ENCODE assay signal across 8 cellular contexts in genomic region chr10:73590881-73591577, GRCh38. TPM values are rescaled to one million over a fixed set of nuclear protein-coding genes. Genes with fewer than 3 reads are reported as not detected.
A peak's percentile ranks its signal among the peaks of the same experiment; 100 is the strongest.
DNase-seq lines count a peak whose midpoint lies in the region; ATAC-seq and TF ChIP-seq lines count a peak whose summit lies in the region.

TSS of gene USP54 (minus strand) at chr10:73591342. CDS start at chr10:73575658, 15,684 bp downstream.

- H3K9ac ChIP-seq in HCT116 (ENCODE audit: low read length) = peak within 1 kb of the TSS; percentile 36

- peak within 1 kb of the TSS; percentile 58 for H3K27ac Mint-ChIP-seq in activated CD8-positive, alpha-beta T cell treated with anti-CD3 and anti-CD28 coated beads, Interleukin-2, amount 10 ng/mL, durations not matched to agents 7 days and 5 days
- H3K27ac Mint-ChIP-seq in neural crest cell (ENCODE audit: unreplicated experiment) = peak within 1 kb of the TSS; percentile 98

- peaks cover 14 to 23% of the 10 kb centered on the region in 2 experiments; a peak in 3 of 4 replicates for H3K4me1 ChIP-seq in HCT116 (ENCODE audit: control insufficient read depth in 1 of 2, insufficient read depth in 2 of 2, low read length in 2 of 2)
- H3K4me1 ChIP-seq in gastroesophageal sphincter = peaks cover 0 to 23% (median 3%) of the 10 kb centered on the region in 3 donors

- no peaks in the 10 kb centered on the region for H3K9me3 Mint-ChIP-seq in activated CD8-positive, alpha-beta T cell treated with anti-CD3 and anti-CD28 coated beads, Interleukin-2, amount 10 ng/mL, durations not matched to agents 7 days and 5 days (ENCODE audit: insufficient read depth)
- H3K9me3 Mint-ChIP-seq in neural crest cell = no peaks in the 10 kb centered on the region

- H3K79me2 ChIP-seq in HCT116 (ENCODE audit: insufficient read depth, low read length) = no peaks in the 10 kb centered on the region

- H3K36me3 Mint-ChIP-seq in activated CD8-positive, alpha-beta T cell treated with anti-CD3 and anti-CD28 coated beads, Interleukin-2, amount 10 ng/mL, durations not matched to agents 7 days and 5 days (ENCODE audit: low read depth) = peaks cover 1% of the 10 kb centered on the region
- H3K36me3 Mint-ChIP-seq in neural crest cell (ENCODE audit: low read depth) = peaks cover 3% of the 10 kb centered on the region

- no peak for TF ChIP-seq EP300 in gastroesophageal sphincter (IDR thresholded peaks at IDR 0.05)

- H3K27ac ChIP-seq in HCT116 (ENCODE audit: low read depth, low read length) = peak within 1 kb of the TSS; percentile 14
- peak within 1 kb of the TSS in 3 of 4 donors; percentile 4 to 40 (median 25) for H3K27ac ChIP-seq in gastroesophageal sphincter

- CTCF ChIA-PET in HCT116 (lab: Charles Lee) = interaction anchor here (1.9 kb wide), 1 partner anchor 11 kb away, joined by 6 read pairs; no protein-coding TSS in a partner anchor
- CTCF ChIA-PET in activated CD8-positive, alpha-beta T cell treated with anti-CD3 and anti-CD28 coated beads, Interleukin-2, amount 10 ng/mL, durations not matched to agents 7 days and 5 days (lab: Charles Lee) = interaction anchor here (0.8 to 3.1 kb wide), 7 partner anchors 10 to 159 kb away, joined by 3 to 19 read pairs (median 4); no protein-coding TSS in a partner anchor

- no peaks in the 10 kb centered on the region for H3K27me3 Mint-ChIP-seq in activated CD8-positive, alpha-beta T cell treated with anti-CD3 and anti-CD28 coated beads, Interleukin-2, amount 10 ng/mL, durations not matched to agents 7 days and 5 days (ENCODE audit: low read depth)
- H3K27me3 Mint-ChIP-seq in neural crest cell (ENCODE audit: low read depth) = no peaks in the 10 kb centered on the region

- H3K9me3 ChIP-seq in HCT116 (ENCODE audit: control insufficient read depth in 1 of 2, insufficient read depth in 1 of 2, low read depth in 1 of 2, low read length in 2 of 2) (no peaks in the 10 kb centered on the region; a peak in 1 of 4 replicates), gastroesophageal sphincter (no peaks in the 10 kb centered on the region)

- BruUV-seq in HCT116 (replicated peaks; lab: Mats Ljungman, UMichigan) = TSS peak; percentile 35

- ATAC-seq in HCT116 (peak; percentile 86), gastroesophageal sphincter (peak; percentile 52), GM18873 (IDR thresholded peaks at IDR 0.05; ENCODE audit: low FRiP score, unreplicated experiment) (no peak)
- peak; percentile 84 for ATAC-seq in activated CD8-positive, alpha-beta T cell treated with anti-CD3 and anti-CD28 coated beads, Interleukin-2, amount 10 ng/mL, durations not matched to agents 7 days and 5 days

- H3K4me1 Mint-ChIP-seq in activated CD8-positive, alpha-beta T cell treated with anti-CD3 and anti-CD28 coated beads, Interleukin-2, amount 10 ng/mL, durations not matched to agents 7 days and 5 days (ENCODE audit: low read depth) = peaks cover 18% of the 10 kb centered on the region
- H3K4me1 Mint-ChIP-seq in neural crest cell = peaks cover 42% of the 10 kb centered on the region

- no peaks in the 10 kb centered on the region for H3K36me3 ChIP-seq in HCT116 (ENCODE audit: control insufficient read depth in 1 of 2, insufficient read depth in 2 of 2, low read length in 2 of 2)
- H3K36me3 ChIP-seq in gastroesophageal sphincter = no peaks in the 10 kb centered on the region

- POLR2A ChIA-PET in HCT116 (lab: Charles Lee) = no interaction called here
- POLR2A ChIA-PET in activated CD8-positive, alpha-beta T cell treated with anti-CD3 and anti-CD28 coated beads, Interleukin-2, amount 10 ng/mL, durations not matched to agents 7 days and 5 days (lab: Charles Lee) = interaction anchor here (0.6 to 1.4 kb wide), 2 partner anchors 25 to 35 kb away, joined by 4 to 5 read pairs; no protein-coding TSS in a partner anchor

- no peak for TF ChIP-seq CTCF in HCT116 (IDR thresholded peaks at IDR 0.05 in 2 of 3, conservative IDR thresholded peaks at IDR 0.05 in 1 of 3; ENCODE audit: borderline replicate concordance in 1 of 3, insufficient read depth in 1 of 3, low read depth in 2 of 3, low read length in 2 of 3)
- TF ChIP-seq CTCF in gastroesophageal sphincter (IDR thresholded peaks at IDR 0.05) = no peak
- no peak for TF ChIP-seq CTCF in neural crest cell (conservative IDR thresholded peaks at IDR 0.05)

- WGBS in gastroesophageal sphincter (ENCODE audit: low coverage in 1 of 2), 2 donors = 48 to 53% methylated on average over 2 to 4 of the region's 4 CpGs

- no peaks in the 10 kb centered on the region for H4K20me1 ChIP-seq in HCT116 (ENCODE audit: insufficient read depth)

- H3K27me3 ChIP-seq in HCT116 (ENCODE audit: insufficient read depth, low read length) (no peaks in the 10 kb centered on the region), gastroesophageal sphincter (no peaks in the 10 kb centered on the region)

- H3K4me3 ChIP-seq in HCT116 (replicated peaks in 1 of 2; ENCODE audit: low read depth in 1 of 2, low read length in 2 of 2) (peak within 1 kb of the TSS in 1 of 2 experiments; percentile 28; a peak in 2 of 4 replicates), gastroesophageal sphincter (no peak within 1 kb of the TSS)

- H2AFZ ChIP-seq in HCT116 (ENCODE audit: low read depth, low read length, poor library complexity, severe bottlenecking) = peak within 1 kb of the TSS; percentile 20

- DNase-seq in AG20443 (ENCODE audit: low spot score) = peak; percentile 77
- peak; percentile 32 for DNase-seq in HCT116 (ENCODE audit: low read depth, low spot score)
- DNase-seq in activated CD8-positive, alpha-beta T cell treated with anti-CD3 and anti-CD28 coated beads, Interleukin-2, amount 10 ng/mL, durations not matched to agents 7 days and 5 days = peak; percentile 30
- no peak for DNase-seq in neural crest cell (ENCODE audit: low read depth, low spot score)
- no peak for DNase-seq in RPMI8226
- no peak for DNase-seq in SHP77 treated with DMSO at 0.1 percent for 48 hours (lab: John Stamatoyannopoulos, UW)

- peak within 1 kb of the TSS; percentile 68 for H3K4me2 ChIP-seq in HCT116 (ENCODE audit: low read length)

- H3K4me3 Mint-ChIP-seq in activated CD8-positive, alpha-beta T cell treated with anti-CD3 and anti-CD28 coated beads, Interleukin-2, amount 10 ng/mL, durations not matched to agents 7 days and 5 days = peak within 1 kb of the TSS; percentile 39
- H3K4me3 Mint-ChIP-seq in neural crest cell = peak within 1 kb of the TSS; percentile 68

- RAD21 ChIA-PET in HCT116 (lab: Charles Lee; ENCODE audit: low non-redundant PET in 1 of 2, low total read pairs in 2 of 2, uncharacterized antibody in 2 of 2, unreplicated experiment in 2 of 2) = no interaction called here

- intact Hi-C loops in HCT116 (cut with micrococcal nuclease) = no loop called here

- no peaks in the 10 kb centered on the region for H3K9me2 ChIP-seq in HCT116 (ENCODE audit: insufficient read depth)

- TF ChIP-seq POLR2A in HCT116 (IDR thresholded peaks at IDR 0.05; ENCODE audit: borderline replicate concordance, extremely low read depth, insufficient read depth, insufficient read length) = no peak
- TF ChIP-seq POLR2A in gastroesophageal sphincter (IDR thresholded peaks at IDR 0.05) = no peak

- TF ChIP-seq RAD21 in HCT116 (IDR thresholded peaks at IDR 0.05; ENCODE audit: low read depth) = no peak

TF ChIP-seq in HCT116, 20 proteins besides CTCF, POLR2A, EP300 and RAD21 (continues in another document):
- TF ChIP-seq SRF (IDR thresholded peaks at IDR 0.05; ENCODE audit: low read depth) (no peak), YY1 (IDR thresholded peaks at IDR 0.05; ENCODE audit: extremely low read depth, insufficient replicate concordance, low read depth, low read length) (no peak)
- TF ChIP-seq, protein P1, sequence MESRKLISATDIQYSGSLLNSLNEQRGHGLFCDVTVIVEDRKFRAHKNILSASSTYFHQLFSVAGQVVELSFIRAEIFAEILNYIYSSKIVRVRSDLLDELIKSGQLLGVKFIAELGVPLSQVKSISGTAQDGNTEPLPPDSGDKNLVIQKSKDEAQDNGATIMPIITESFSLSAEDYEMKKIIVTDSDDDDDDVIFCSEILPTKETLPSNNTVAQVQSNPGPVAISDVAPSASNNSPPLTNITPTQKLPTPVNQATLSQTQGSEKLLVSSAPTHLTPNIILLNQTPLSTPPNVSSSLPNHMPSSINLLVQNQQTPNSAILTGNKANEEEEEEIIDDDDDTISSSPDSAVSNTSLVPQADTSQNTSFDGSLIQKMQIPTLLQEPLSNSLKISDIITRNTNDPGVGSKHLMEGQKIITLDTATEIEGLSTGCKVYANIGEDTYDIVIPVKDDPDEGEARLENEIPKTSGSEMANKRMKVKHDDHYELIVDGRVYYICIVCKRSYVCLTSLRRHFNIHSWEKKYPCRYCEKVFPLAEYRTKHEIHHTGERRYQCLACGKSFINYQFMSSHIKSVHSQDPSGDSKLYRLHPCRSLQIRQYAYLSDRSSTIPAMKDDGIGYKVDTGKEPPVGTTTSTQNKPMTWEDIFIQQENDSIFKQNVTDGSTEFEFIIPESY (IDR thresholded peaks at IDR 0.05; ENCODE audit: extremely low read depth, insufficient replicate concordance, low read length) = no peak
- TF ChIP-seq, protein P2, sequence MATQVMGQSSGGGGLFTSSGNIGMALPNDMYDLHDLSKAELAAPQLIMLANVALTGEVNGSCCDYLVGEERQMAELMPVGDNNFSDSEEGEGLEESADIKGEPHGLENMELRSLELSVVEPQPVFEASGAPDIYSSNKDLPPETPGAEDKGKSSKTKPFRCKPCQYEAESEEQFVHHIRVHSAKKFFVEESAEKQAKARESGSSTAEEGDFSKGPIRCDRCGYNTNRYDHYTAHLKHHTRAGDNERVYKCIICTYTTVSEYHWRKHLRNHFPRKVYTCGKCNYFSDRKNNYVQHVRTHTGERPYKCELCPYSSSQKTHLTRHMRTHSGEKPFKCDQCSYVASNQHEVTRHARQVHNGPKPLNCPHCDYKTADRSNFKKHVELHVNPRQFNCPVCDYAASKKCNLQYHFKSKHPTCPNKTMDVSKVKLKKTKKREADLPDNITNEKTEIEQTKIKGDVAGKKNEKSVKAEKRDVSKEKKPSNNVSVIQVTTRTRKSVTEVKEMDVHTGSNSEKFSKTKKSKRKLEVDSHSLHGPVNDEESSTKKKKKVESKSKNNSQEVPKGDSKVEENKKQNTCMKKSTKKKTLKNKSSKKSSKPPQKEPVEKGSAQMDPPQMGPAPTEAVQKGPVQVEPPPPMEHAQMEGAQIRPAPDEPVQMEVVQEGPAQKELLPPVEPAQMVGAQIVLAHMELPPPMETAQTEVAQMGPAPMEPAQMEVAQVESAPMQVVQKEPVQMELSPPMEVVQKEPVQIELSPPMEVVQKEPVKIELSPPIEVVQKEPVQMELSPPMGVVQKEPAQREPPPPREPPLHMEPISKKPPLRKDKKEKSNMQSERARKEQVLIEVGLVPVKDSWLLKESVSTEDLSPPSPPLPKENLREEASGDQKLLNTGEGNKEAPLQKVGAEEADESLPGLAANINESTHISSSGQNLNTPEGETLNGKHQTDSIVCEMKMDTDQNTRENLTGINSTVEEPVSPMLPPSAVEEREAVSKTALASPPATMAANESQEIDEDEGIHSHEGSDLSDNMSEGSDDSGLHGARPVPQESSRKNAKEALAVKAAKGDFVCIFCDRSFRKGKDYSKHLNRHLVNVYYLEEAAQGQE (IDR thresholded peaks at IDR 0.05; ENCODE audit: low read depth) = no peak

RNA-seq across cellular contexts. Expression of gene USP54, which starts in this region (rescaled TPM):
- total RNA-seq in HCT116 (2021; ENCODE audit: unreplicated experiment) = 28.0 TPM
- 10.0 and 14.1 TPM in 2 replicates for polyA plus RNA-seq in HCT116 (2012)
- total RNA-seq in activated CD8-positive, alpha-beta T cell treated with anti-CD3 and anti-CD28 coated beads, Interleukin-2, amount 10 ng/mL, durations not matched to agents 7 days and 5 days = 1 to 10 TPM; 3.7 to 4.3 TPM
- total RNA-seq in gastroesophageal sphincter = 100 to 1,000 TPM in 1 of 4 donors, 10 to 100 TPM in 3; 27.1 to 106 (median 53.8) TPM
- 64.8 and 66.1 TPM in 2 replicates for total RNA-seq in neural crest cell

Comparison
In these comparisons a context has a peak if more than half of its experiments do, and no peak if none do; other contexts are left out.
1. DNase-seq: peak in AG20443 (single experiment), HCT116 (single experiment) and activated CD8-positive, alpha-beta T cell treated with anti-CD3 and anti-CD28 coated beads, Interleukin-2, amount 10 ng/mL, durations not matched to agents 7 days and 5 days (single experiment); none in neural crest cell (single experiment), RPMI8226 (single experiment) and SHP77 treated with DMSO at 0.1 percent for 48 hours (single experiment).